ENCODE assay signal across 7 cellular contexts in the genomic region with DNA sequence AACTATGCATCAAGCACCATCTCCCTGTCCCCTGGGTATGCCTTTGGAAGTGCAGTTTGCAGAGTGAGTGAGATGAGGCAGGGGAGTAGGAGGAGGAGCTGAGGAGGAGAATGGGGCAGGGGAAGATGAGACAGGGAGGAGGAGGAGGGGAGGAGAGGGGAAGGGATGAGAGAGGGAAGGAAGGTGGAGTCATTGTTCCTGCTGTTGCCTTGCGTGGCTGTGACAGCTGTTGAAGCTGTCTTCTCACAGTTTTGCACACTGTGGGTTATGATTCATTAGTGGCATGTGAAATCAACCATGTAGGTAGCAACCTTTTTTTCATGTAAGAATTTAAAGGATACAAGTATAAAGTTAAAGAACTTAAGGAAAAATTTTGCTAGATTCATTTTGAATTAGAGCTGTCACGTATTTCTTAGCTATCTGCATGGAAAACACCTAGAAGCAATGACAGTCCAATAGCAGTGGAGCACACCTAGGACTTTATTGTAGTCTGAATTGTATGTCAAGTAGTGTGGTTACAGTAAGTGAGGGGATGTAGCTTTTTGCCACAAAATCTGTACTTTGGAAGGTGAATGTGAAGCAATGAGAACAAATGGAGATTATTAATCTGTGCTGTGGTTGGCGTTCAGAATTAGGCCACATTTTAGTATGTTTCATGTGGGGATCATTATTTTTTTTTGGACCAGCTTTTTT. TPM values are rescaled to one million over a fixed set of nuclear protein-coding genes. Genes with fewer than 3 reads are reported as not detected.
DNase-seq lines count a peak whose midpoint lies in the region; ATAC-seq and TF ChIP-seq lines count a peak whose summit lies in the region.

No MANE protein-coding gene starts in this region.

- ATAC-seq in GM18867 (IDR thresholded peaks at IDR 0.05; ENCODE audit: unreplicated experiment) (peak; percentile 58), HG02759 (IDR thresholded peaks at IDR 0.05; ENCODE audit: unreplicated experiment) (peak; percentile 82)

- H3K36me3 ChIP-seq in SJCRH30, result peaks cover 4% of the 10 kb centered on the region; the same call in 1 of the 2 replicates
- no peaks in the 10 kb centered on the region for H3K36me3 ChIP-seq in kidney epithelial cell (ENCODE audit: control insufficient read depth, insufficient read depth, low read length)

- TF ChIP-seq CTCF in kidney epithelial cell (IDR thresholded peaks at IDR 0.05; ENCODE audit: insufficient read depth, low read length, poor library complexity, severe bottlenecking), result no peak

- no peak overlapping the region for H3K4me3 ChIP-seq in SJCRH30
- no peak overlapping the region for H3K4me3 ChIP-seq in kidney epithelial cell (ENCODE audit: low read depth, low read length)

- DNase-seq in SJCRH30 (peak; percentile 70 to 84), kidney epithelial cell (ENCODE audit: low read depth) (peak; percentile 50), CD1c-positive myeloid dendritic cell (ENCODE audit: extremely low spot score) (no peak), NCI-H1048 (lab: John Stamatoyannopoulos, UW) (no peak), UCSD-AML1 (lab: John Stamatoyannopoulos, UW; ENCODE audit: unreplicated experiment) (no peak)

- H3K27ac ChIP-seq in SJCRH30, result peak overlapping the region; percentile 28

- peaks cover 9% of the 10 kb centered on the region for H3K4me1 ChIP-seq in SJCRH30

- H3K9me3 ChIP-seq in SJCRH30 (replicated peaks), result peaks cover 10% of the 10 kb centered on the region; the same call in 1 of the 2 replicates

- no peaks in the 10 kb centered on the region for H3K27me3 ChIP-seq in SJCRH30
- no peaks in the 10 kb centered on the region for H3K27me3 ChIP-seq in kidney epithelial cell (ENCODE audit: control insufficient read depth, insufficient read depth, low read length)

RNA-seq across cellular contexts. Expression of gene CCM2, which starts 21.7 kb away (rescaled TPM):
- total RNA-seq in SJCRH30 (2014; rRNA removed; shearing (Covaris generic)), result 26.2 and 28.3 TPM in 2 replicates
- total RNA-seq in kidney epithelial cell, result 60.2 and 70.7 TPM in 2 replicates

RNA-seq across cellular contexts. Expression of gene MYO1G, which starts 42.9 kb away (rescaled TPM):
- 0.30 and 0.33 TPM in 2 replicates for total RNA-seq in SJCRH30 (2014; rRNA removed; shearing (Covaris generic))
- 0.04 and 0.27 TPM in 2 replicates for total RNA-seq in kidney epithelial cell

Comparison
In these comparisons a context has a peak if more than half of its experiments do, and no peak if none do; other contexts are left out.
1. DNase-seq: peak in SJCRH30 (2 of 2) and kidney epithelial cell (single experiment); none in CD1c-positive myeloid dendritic cell (single experiment), NCI-H1048 (single experiment) and UCSD-AML1 (single experiment).